8 cellular contexts compared by ENCODE assay signal in genomic region chr1:86913896-86914634, GRCh38. TPM values are rescaled to one million over a fixed set of nuclear protein-coding genes. Genes with fewer than 3 reads are reported as not detected.
DNase-seq lines count a peak whose midpoint lies in the region; ATAC-seq and TF ChIP-seq lines count a peak whose summit lies in the region.

Gene SELENOF (minus strand): TSS chr1:86914126. CDS start chr1:86914111, 15 bp downstream.

- H3K4me1 ChIP-seq in gastroesophageal sphincter (peaks cover 6 to 55% (median 16%) of the 10 kb centered on the region in 3 donors), neutrophil (ENCODE audit: control insufficient read depth in 1 of 2, insufficient read depth in 1 of 2, low read depth in 1 of 2, low read length in 1 of 2) (peaks cover 21 to 26% of the 10 kb centered on the region in 2 experiments)

- no peaks in the 10 kb centered on the region for H3K27me3 ChIP-seq in GM06990 (replicated peaks; ENCODE audit: control insufficient read depth, insufficient read depth, low read length)
- H3K27me3 ChIP-seq in gastroesophageal sphincter: no peaks in the 10 kb centered on the region
- H3K27me3 ChIP-seq in neutrophil: peaks cover 11% of the 10 kb centered on the region

- no peaks in the 10 kb centered on the region for H3K9me3 Mint-ChIP-seq in activated naive CD4-positive, alpha-beta T cell treated with anti-CD3 and anti-CD28 coated beads for 36 hours

- H3K36me3 ChIP-seq in GM06990 (ENCODE audit: control insufficient read depth, insufficient read depth, low read length) (no peaks in the 10 kb centered on the region), gastroesophageal sphincter (peaks cover 0 to 12% of the 10 kb centered on the region in 2 donors), neutrophil (peaks cover 4% of the 10 kb centered on the region)

- intact Hi-C loops in activated naive CD4-positive, alpha-beta T cell treated with anti-CD3 and anti-CD28 coated beads for 36 hours (cut with micrococcal nuclease): loop anchor here (1.0 to 2.0 kb wide), 12 partner anchors 27 to 1977 kb away; partner anchors contain the start of genes BCL10, GTF2B, ODF2L and PKN2

- H3K9me3 ChIP-seq in gastroesophageal sphincter: no peaks in the 10 kb centered on the region
- H3K9me3 ChIP-seq in neutrophil: no peaks in the 10 kb centered on the region

- H3K27ac Mint-ChIP-seq in activated naive CD4-positive, alpha-beta T cell treated with anti-CD3 and anti-CD28 coated beads for 36 hours: peak within 1 kb of the TSS; percentile 53

- ATAC-seq in HG02571 (IDR thresholded peaks at IDR 0.05; ENCODE audit: unreplicated experiment) (peak; percentile 85), gastroesophageal sphincter (peak; percentile 98)

- TF ChIP-seq EP300 in gastroesophageal sphincter (IDR thresholded peaks at IDR 0.05): no peak

- TF ChIP-seq POLR2A in NB4 (IDR thresholded peaks at IDR 0.05; ENCODE audit: extremely low read depth, insufficient read length) (peak; percentile 93), gastroesophageal sphincter (IDR thresholded peaks at IDR 0.05) (no peak)

- peaks cover 47% of the 10 kb centered on the region for H3K4me1 Mint-ChIP-seq in activated naive CD4-positive, alpha-beta T cell treated with anti-CD3 and anti-CD28 coated beads for 36 hours (ENCODE audit: low read depth)

- TF ChIP-seq CTCF in GM06990 (IDR thresholded peaks at IDR 0.05; ENCODE audit: insufficient read depth, low read length, poor library complexity, severe bottlenecking) (no peak), NB4 (IDR thresholded peaks at IDR 0.05; ENCODE audit: low read depth, low read length) (no peak), gastroesophageal sphincter (IDR thresholded peaks at IDR 0.05) (peak in 2 of 4 experiments; percentile 13 to 22), neutrophil (IDR thresholded peaks at IDR 0.05) (no peak)

- peak within 1 kb of the TSS; percentile 90 to 97 (median 93) for H3K27ac ChIP-seq in gastroesophageal sphincter
- peak within 1 kb of the TSS; percentile 93 for H3K27ac ChIP-seq in neutrophil
- H3K27ac ChIP-seq in substantia nigra (ENCODE audit: low read depth, low read length, poor library complexity, severe bottlenecking): peak within 1 kb of the TSS; percentile 88

- peak within 1 kb of the TSS; percentile 95 for H3K4me3 ChIP-seq in GM06990 (replicated peaks; ENCODE audit: low read depth, low read length)
- H3K4me3 ChIP-seq in NB4 (ENCODE audit: low read depth, low read length): peak within 1 kb of the TSS; percentile 90
- peak within 1 kb of the TSS; percentile 82 to 94 for H3K4me3 ChIP-seq in gastroesophageal sphincter
- H3K4me3 ChIP-seq in neutrophil (ENCODE audit: low read depth in 1 of 2, low read length in 1 of 2): peak within 1 kb of the TSS; percentile 69 to 81

- H3K27me3 Mint-ChIP-seq in activated naive CD4-positive, alpha-beta T cell treated with anti-CD3 and anti-CD28 coated beads for 36 hours (ENCODE audit: low read depth): no peaks in the 10 kb centered on the region

- H3K36me3 Mint-ChIP-seq in activated naive CD4-positive, alpha-beta T cell treated with anti-CD3 and anti-CD28 coated beads for 36 hours (ENCODE audit: low read depth): peaks cover 18% of the 10 kb centered on the region

- WGBS in gastroesophageal sphincter (ENCODE audit: low coverage in 1 of 2), 2 donors: 0% methylated on average over 22 to 34 of the region's 47 CpGs

- no peak within 1 kb of the TSS for H3K4me3 Mint-ChIP-seq in activated naive CD4-positive, alpha-beta T cell treated with anti-CD3 and anti-CD28 coated beads for 36 hours

- peak; percentile 94 for DNase-seq in GM06990 (ENCODE audit: extremely low read depth, insufficient read length)
- DNase-seq in NB4 (ENCODE audit: low read depth): peak; percentile 99
- peak; percentile 100 for DNase-seq in SK-N-DZ (ENCODE audit: low spot score)
- peak; percentile 100 for DNase-seq in activated naive CD4-positive, alpha-beta T cell treated with anti-CD3 and anti-CD28 coated beads for 36 hours
- DNase-seq in substantia nigra (lab: John Stamatoyannopoulos, UW): peak; percentile 37 to 99 (median 96)

- CTCF ChIA-PET in activated naive CD4-positive, alpha-beta T cell treated with anti-CD3 and anti-CD28 coated beads for 36 hours (lab: Charles Lee): interaction anchor here (0.6 to 2.6 kb wide), 10 partner anchors 9 to 432 kb away, joined by 3 to 9 read pairs (median 4); partner anchors contain the start of gene SH3GLB1

RNA-seq across cellular contexts. Expression of gene SELENOF, which starts in this region (rescaled TPM):
- polyA plus RNA-seq in SK-N-DZ (2014; cell fraction: cytosol; rRNA removed): 109 and 112 TPM in 2 replicates
- polyA plus RNA-seq in SK-N-DZ (2014; cell fraction: nucleus; rRNA removed): 71.4 and 95.3 TPM in 2 replicates
- total RNA-seq in activated naive CD4-positive, alpha-beta T cell treated with anti-CD3 and anti-CD28 coated beads for 36 hours: 100 to 1,000 TPM; 111 to 115 TPM
- total RNA-seq in gastroesophageal sphincter: 100 to 1,000 TPM in 2 of 4 donors, 10 to 100 TPM in 2; 71.0 to 123 (median 102) TPM

Comparison
In these comparisons a context has a peak if more than half of its experiments do, and no peak if none do; other contexts are left out.
1. Peak in every context shown above with its lines: DNase-seq, ATAC-seq, H3K4me3 ChIP-seq and H3K27ac ChIP-seq.